ENCODE assay signal across 10 cellular contexts in genomic region chr2:239164281-239164871, GRCh38.
A peak's percentile ranks its signal among the peaks of the same experiment; 100 is the strongest.
DNase-seq lines count a peak whose midpoint lies in the region; ATAC-seq, FAIRE-seq and TF ChIP-seq lines count a peak whose summit lies in the region.
"Had no signal": no experiment of that assay in that cellular context is flagged by ENCODE, and none has a peak within 500 bp of the region (broad histone marks: within the 10 kb centered on the region; RNA-seq: fewer than 3 reads in every experiment).

No MANE protein-coding gene starts in this region.

- no peaks in the 10 kb centered on the region for H3K79me2 ChIP-seq in MM.1S (ENCODE audit: low read length)

- no peaks in the 10 kb centered on the region for H3F3A ChIP-seq in MM.1S (ENCODE audit: insufficient read depth, low read length)

- peak; percentile 4 for DNase-seq in left ventricle myocardium inferior
- no peak for DNase-seq in Right ventricle myocardium superior
- peak; percentile 12 for DNase-seq in activated naive CD4-positive, alpha-beta T cell treated with anti-CD3 and anti-CD28 coated beads, Interleukin-2, amount 50 U/mL, for 16 hours
- DNase-seq in lung (ENCODE audit: low spot score): peak; percentile 43
- no peak for DNase-seq in urothelium cell line (ENCODE audit: low spot score)
- DNase-seq in MM.1S: no peak
- no peak for DNase-seq in coronary artery (ENCODE audit: low spot score)
- no peak for DNase-seq in NCI-H1048 (lab: John Stamatoyannopoulos, UW)
- DNase-seq: NCI-H1436 treated with DMSO at 0.1 percent for 48 hours had no signal

- H3K4me1 ChIP-seq in left ventricle myocardium inferior: peaks cover 19% of the 10 kb centered on the region
- no peaks in the 10 kb centered on the region for H3K4me1 ChIP-seq in lung (ENCODE audit: control insufficient read depth in 2 of 2, insufficient read depth in 2 of 2, low read length in 2 of 2)
- no peaks in the 10 kb centered on the region for H3K4me1 ChIP-seq in MM.1S (ENCODE audit: low read length)

- H3K27ac ChIP-seq in left ventricle myocardium inferior (replicated peaks): no peak overlapping the region
- peak overlapping the region in 1 of 2 donors; percentile 68 for H3K27ac ChIP-seq in lung (ENCODE audit: low read depth in 1 of 2, low read length in 1 of 2)
- H3K27ac ChIP-seq in MM.1S (ENCODE audit: low read length): no peak overlapping the region
- no peak overlapping the region for H3K27ac ChIP-seq in coronary artery

- no peak overlapping the region for H3K4me3 ChIP-seq in left ventricle myocardium inferior
- no peak overlapping the region for H3K4me3 ChIP-seq in lung
- H3K4me3 ChIP-seq in MM.1S (ENCODE audit: low read length): no peak overlapping the region
- H3K4me3 ChIP-seq in coronary artery: no peak overlapping the region

- no peak for ATAC-seq in Right ventricle myocardium superior (ENCODE audit: poor library complexity)
- peak; percentile 71 for ATAC-seq in lung (ENCODE audit: insufficient read depth, low FRiP score)

- H4K20me1 ChIP-seq in MM.1S (ENCODE audit: insufficient read depth, low read length): no peaks in the 10 kb centered on the region

- TF ChIP-seq CTCF in left ventricle myocardium inferior (IDR thresholded peaks at IDR 0.05; ENCODE audit: borderline replicate concordance) (no peak), lung (IDR thresholded peaks at IDR 0.05; ENCODE audit: control extremely low read depth, extremely low read depth) (no peak), MM.1S (IDR thresholded peaks at IDR 0.05; ENCODE audit: low read length) (no peak), coronary artery (IDR thresholded peaks at IDR 0.05) (no peak)

- 55 to 56% methylated on average over 17 of the region's 17 CpGs for WGBS in lung, 2 donors

- H2AFZ ChIP-seq in MM.1S (ENCODE audit: low read length): no peak overlapping the region

- H3K36me3 ChIP-seq in left ventricle myocardium inferior (peaks cover 48% of the 10 kb centered on the region), lung (ENCODE audit: control insufficient read depth in 2 of 2, insufficient read depth in 2 of 2, low read length in 2 of 2) (peaks cover 6 to 26% of the 10 kb centered on the region in 2 donors), MM.1S (replicated peaks; ENCODE audit: insufficient read depth, low read length) (no peaks in the 10 kb centered on the region)

- H3K9me3 ChIP-seq in left ventricle myocardium inferior (replicated peaks) (no peaks in the 10 kb centered on the region), lung (ENCODE audit: control insufficient read depth in 2 of 2, insufficient read depth in 1 of 2, low read length in 1 of 2) (no peaks in the 10 kb centered on the region), MM.1S (replicated peaks; ENCODE audit: insufficient read depth, low read length) (no peaks in the 10 kb centered on the region)

- no peaks in the 10 kb centered on the region for H3K27me3 ChIP-seq in left ventricle myocardium inferior (ENCODE audit: low read depth)
- H3K27me3 ChIP-seq in lung (ENCODE audit: control insufficient read depth, insufficient read depth): no peaks in the 10 kb centered on the region
- no peaks in the 10 kb centered on the region for H3K27me3 ChIP-seq in MM.1S (replicated peaks; ENCODE audit: insufficient read depth, low read length)

- H3K9me2 ChIP-seq in MM.1S (replicated peaks; ENCODE audit: insufficient read depth, low read length): no peaks in the 10 kb centered on the region

- no peak overlapping the region for H3K4me2 ChIP-seq in MM.1S (ENCODE audit: low read depth, low read length)

- FAIRE-seq in urothelium cell line (lab: Jason Lieb, UNC): peak; percentile 27
- FAIRE-seq: keratinocyte had no signal

- no peak overlapping the region for H3K9ac ChIP-seq in MM.1S (ENCODE audit: low read length)

- intact Hi-C loops in left ventricle myocardium inferior (cut with micrococcal nuclease): no loop called here
- intact Hi-C loops in Right ventricle myocardium superior (cut with DNase I): no loop called here

Comparison
In these comparisons a context has a peak if more than half of its experiments do, and no peak if none do; other contexts are left out.
1. DNase-seq: peak in left ventricle myocardium inferior (single experiment), activated naive CD4-positive, alpha-beta T cell treated with anti-CD3 and anti-CD28 coated beads, Interleukin-2, amount 50 U/mL, for 16 hours (single experiment) and lung (single experiment); none in Right ventricle myocardium superior (single experiment), urothelium cell line (single experiment), MM.1S (single experiment), coronary artery (single experiment) and NCI-H1048 (single experiment).